ENCODE assay signal across 26 cellular contexts in genomic region chr1:117225931-117226330, GRCh38. TPM values are rescaled to one million over a fixed set of nuclear protein-coding genes. Genes with fewer than 3 reads are reported as not detected.
"Had no signal": no experiment of that assay in that cellular context is flagged by ENCODE, and none has a peak within 500 bp of the region (broad histone marks: within the 10 kb centered on the region; RNA-seq: fewer than 3 reads in every experiment).

No MANE protein-coding gene starts in this region.

- H3K4me1 Mint-ChIP-seq: endodermal cell, memory B cell had no signal

- ATAC-seq: effector memory CD8-positive, alpha-beta T cell; esophagus mucosa; gastrocnemius medialis; heart right ventricle; left lung; left ventricle myocardium superior; naive thymus-derived CD4-positive, alpha-beta T cell had no signal

- H3K27ac Mint-ChIP-seq: dendritic cell treated with granulocyte-macrophage colony-stimulating factor and Interleukin-4, amounts not matched to agents 40 ng/mL and 50 ng/mL, for 4 days; effector memory CD8-positive, alpha-beta T cell; endodermal cell; memory B cell; naive thymus-derived CD4-positive, alpha-beta T cell had no signal

- H3K27ac ChIP-seq: epithelial cell of prostate, esophagus squamous epithelium, gastrocnemius medialis, heart right ventricle, left lung had no signal

- H3K4me3 Mint-ChIP-seq: dendritic cell treated with granulocyte-macrophage colony-stimulating factor and Interleukin-4, amounts not matched to agents 40 ng/mL and 50 ng/mL, for 4 days; effector memory CD8-positive, alpha-beta T cell; endodermal cell; memory B cell; naive thymus-derived CD4-positive, alpha-beta T cell had no signal

- H3K36me3 Mint-ChIP-seq: memory B cell had no signal

- H3K9me3 Mint-ChIP-seq: dendritic cell treated with granulocyte-macrophage colony-stimulating factor and Interleukin-4, amounts not matched to agents 40 ng/mL and 50 ng/mL, for 4 days; effector memory CD8-positive, alpha-beta T cell had no signal

- H3K27me3 Mint-ChIP-seq: dendritic cell treated with granulocyte-macrophage colony-stimulating factor and Interleukin-4, amounts not matched to agents 40 ng/mL and 50 ng/mL, for 4 days had no signal

- DNase-seq: cortex of kidney; effector CD8-positive, alpha-beta T cell; effector memory CD8-positive, alpha-beta T cell; endodermal cell; erythroblast; esophagus squamous epithelium; foreskin fibroblast; foreskin melanocyte; gastrocnemius medialis; glutamatergic neuron; heart right ventricle; hippocampal formation; left cardiac atrium; left lung; left ventricle myocardium superior; mammary epithelial cell; mesendoderm; midbrain; naive thymus-derived CD4-positive, alpha-beta T cell had no signal

RNA-seq across cellular contexts. Expression of gene VTCN1, which starts 15.2 kb away (rescaled TPM):
- total RNA-seq: dermis microvascular lymphatic vessel endothelial cell; endodermal cell; gastrocnemius medialis; glomerular endothelial cell; left cardiac atrium; left ventricle myocardium superior; mononuclear cell; naive thymus-derived CD4-positive, alpha-beta T cell had no signal
